Comparison of ENCODE assay signal across 10 cellular contexts in the genomic region with DNA sequence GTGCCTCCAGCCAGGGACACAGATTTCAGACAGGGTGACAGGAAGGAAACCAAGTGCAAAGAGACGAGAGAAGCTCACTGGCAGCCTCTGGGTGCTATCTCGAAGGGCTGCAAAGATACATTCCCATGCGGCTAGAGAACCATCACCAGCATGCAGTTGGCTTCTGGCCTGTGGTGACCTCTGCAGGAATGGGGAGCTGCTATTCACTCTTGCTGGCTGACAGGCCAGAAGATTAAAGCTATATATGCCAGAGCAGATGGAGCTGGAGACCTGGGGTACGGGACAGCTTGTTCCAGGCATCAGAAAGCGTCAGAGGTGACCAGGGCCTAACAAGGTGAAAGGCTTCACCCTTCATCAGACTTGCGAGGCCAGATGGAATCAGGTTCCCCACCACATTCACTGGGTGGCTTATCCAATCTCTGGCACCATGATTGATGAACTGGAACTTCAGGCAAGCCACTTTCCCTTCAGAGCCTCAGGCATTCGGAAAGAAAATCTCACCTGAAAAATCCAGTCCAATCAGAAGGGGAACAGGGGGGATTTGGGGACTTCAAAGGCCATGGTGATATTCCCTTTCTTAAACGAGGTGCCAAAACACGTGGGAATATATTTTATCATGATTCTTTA. TPM values are rescaled to one million over a fixed set of nuclear protein-coding genes. Genes with fewer than 3 reads are reported as not detected.
DNase-seq lines count a peak whose midpoint lies in the region; ATAC-seq and TF ChIP-seq lines count a peak whose summit lies in the region.
"Had no signal": no experiment of that assay in that cellular context is flagged by ENCODE, and none has a peak within 500 bp of the region (broad histone marks: within the 10 kb centered on the region; RNA-seq: fewer than 3 reads in every experiment).

No MANE protein-coding gene starts in this region.

- DNase-seq in activated CD8-positive, alpha-beta memory T cell treated with anti-CD3 and anti-CD28 coated beads for 24 hours: peak; percentile 28
- DNase-seq in activated CD8-positive, alpha-beta memory T cell treated with anti-CD3 and anti-CD28 coated beads, Interleukin-2, amount 50 U/mL, for 4 hours: no peak
- peak; percentile 49 for DNase-seq in globus pallidus (ENCODE audit: low spot score)
- DNase-seq in myocyte (ENCODE audit: low read depth): peak; percentile 29
- peak; percentile 49 for DNase-seq in type B pancreatic cell (ENCODE audit: extremely low spot score, unreplicated experiment)
- DNase-seq in DMS53 treated with DMSO at 0.1 percent for 48 hours (lab: John Stamatoyannopoulos, UW; ENCODE audit: unreplicated experiment): no peak
- DNase-seq in dedifferentiated amniotic fluid mesenchymal stem cell (ENCODE audit: extremely low spot score): no peak
- DNase-seq: activated naive CD8-positive, alpha-beta T cell treated with anti-CD3 and anti-CD28 coated beads, Interleukin-2, amount 50 U/mL, for 24 hours; stimulated activated naive CD8-positive, alpha-beta T cell treated with anti-CD3 and anti-CD28 coated beads, Interleukin-15, amount 100 ng/mL, for 72 hours had no signal

- H3K9me3 Mint-ChIP-seq in type B pancreatic cell: no peaks in the 10 kb centered on the region
- H3K9me3 Mint-ChIP-seq: activated naive CD8-positive, alpha-beta T cell treated with anti-CD3 and anti-CD28 coated beads, Interleukin-2, amount 50 U/mL, for 24 hours; stimulated activated naive CD8-positive, alpha-beta T cell treated with anti-CD3 and anti-CD28 coated beads, Interleukin-15, amount 100 ng/mL, for 72 hours had no signal

- peak overlapping the region; percentile 89 for H3K27ac Mint-ChIP-seq in type B pancreatic cell
- H3K27ac Mint-ChIP-seq: activated naive CD8-positive, alpha-beta T cell treated with anti-CD3 and anti-CD28 coated beads, Interleukin-2, amount 50 U/mL, for 24 hours; stimulated activated naive CD8-positive, alpha-beta T cell treated with anti-CD3 and anti-CD28 coated beads, Interleukin-15, amount 100 ng/mL, for 72 hours had no signal

- H3K4me3 Mint-ChIP-seq in type B pancreatic cell: no peak overlapping the region
- H3K4me3 Mint-ChIP-seq: activated naive CD8-positive, alpha-beta T cell treated with anti-CD3 and anti-CD28 coated beads, Interleukin-2, amount 50 U/mL, for 24 hours; stimulated activated naive CD8-positive, alpha-beta T cell treated with anti-CD3 and anti-CD28 coated beads, Interleukin-15, amount 100 ng/mL, for 72 hours had no signal

- peaks cover 28% of the 10 kb centered on the region for H3K4me1 Mint-ChIP-seq in type B pancreatic cell (ENCODE audit: unreplicated experiment)

- H3K36me3 Mint-ChIP-seq in type B pancreatic cell: peaks cover 32% of the 10 kb centered on the region

- no peak for ATAC-seq in GM18520 (IDR thresholded peaks at IDR 0.05; ENCODE audit: unreplicated experiment)
- ATAC-seq: activated naive CD8-positive, alpha-beta T cell treated with anti-CD3 and anti-CD28 coated beads, Interleukin-2, amount 50 U/mL, for 24 hours; stimulated activated naive CD8-positive, alpha-beta T cell treated with anti-CD3 and anti-CD28 coated beads, Interleukin-15, amount 100 ng/mL, for 72 hours had no signal

- no peaks in the 10 kb centered on the region for H3K27me3 Mint-ChIP-seq in type B pancreatic cell
- H3K27me3 Mint-ChIP-seq: activated naive CD8-positive, alpha-beta T cell treated with anti-CD3 and anti-CD28 coated beads, Interleukin-2, amount 50 U/mL, for 24 hours; stimulated activated naive CD8-positive, alpha-beta T cell treated with anti-CD3 and anti-CD28 coated beads, Interleukin-15, amount 100 ng/mL, for 72 hours had no signal

- TF ChIP-seq CTCF in type B pancreatic cell (conservative IDR thresholded peaks at IDR 0.05): no peak

RNA-seq across cellular contexts. Expression of gene MAP1LC3A, which starts 20.1 kb away (rescaled TPM):
- 104 and 107 TPM in 2 replicates for total RNA-seq in myocyte
- 99.3 TPM for polyA plus RNA-seq in myocyte (2012)
- 83.9 and 85.2 TPM in 2 replicates for total RNA-seq in type B pancreatic cell (ENCODE audit: low replicate concordance)

Comparison
In these comparisons a context has a peak if more than half of its experiments do, and no peak if none do; other contexts are left out.
1. DNase-seq: peak in activated CD8-positive, alpha-beta memory T cell treated with anti-CD3 and anti-CD28 coated beads for 24 hours (single experiment), globus pallidus (single experiment), myocyte (single experiment) and type B pancreatic cell (single experiment); none in activated CD8-positive, alpha-beta memory T cell treated with anti-CD3 and anti-CD28 coated beads, Interleukin-2, amount 50 U/mL, for 4 hours (single experiment), DMS53 treated with DMSO at 0.1 percent for 48 hours (single experiment) and dedifferentiated amniotic fluid mesenchymal stem cell (single experiment).